Comparison of ENCODE assay signal across 9 cellular contexts in genomic region chrX:78886550-78886949, GRCh38. TPM values are rescaled to one million over a fixed set of nuclear protein-coding genes. Genes with fewer than 3 reads are reported as not detected.
DNase-seq lines count a peak whose midpoint lies in the region; ATAC-seq lines count a peak whose summit lies in the region.
"Had no signal": no experiment of that assay in that cellular context is flagged by ENCODE, and none has a peak within 500 bp of the region (broad histone marks: within the 10 kb centered on the region; RNA-seq: fewer than 3 reads in every experiment).

No MANE protein-coding gene starts in this region.

- H3K9ac ChIP-seq in SK-N-MC (ENCODE audit: insufficient read length): no peak overlapping the region

- peak; percentile 70 for ATAC-seq in GM18861 (IDR thresholded peaks at IDR 0.05; ENCODE audit: unreplicated experiment)
- ATAC-seq in left lobe of liver: peak; percentile 40
- ATAC-seq: HCT116 had no signal

- no peaks in the 10 kb centered on the region for H3K9me3 ChIP-seq in SK-N-MC (ENCODE audit: low read depth, low read length)

- H3K36me3 ChIP-seq in SK-N-MC (ENCODE audit: insufficient read depth, low read length): no peaks in the 10 kb centered on the region

- no peak overlapping the region for H3K4me3 ChIP-seq in SK-N-MC

- H3K27ac ChIP-seq in SK-N-MC: no peak overlapping the region

- DNase-seq in Ammon's horn (ENCODE audit: low spot score) (peak; percentile 2), SK-N-MC (ENCODE audit: low read depth, low spot score) (peak; percentile 35), left lobe of liver (ENCODE audit: low spot score) (no peak), NCI-H69 (lab: John Stamatoyannopoulos, UW) (no peak), SHP77 (lab: John Stamatoyannopoulos, UW) (no peak), retina (no peak)
- DNase-seq in activated CD4-positive, CD25-positive, alpha-beta regulatory T cell (lab: John Stamatoyannopoulos, UW): no peak

RNA-seq across cellular contexts. Expression of gene P2RY10, which starts 58.6 kb away (rescaled TPM):
- not detected for total RNA-seq in left lobe of liver

Comparison
In these comparisons a context has a peak if more than half of its experiments do, and no peak if none do; other contexts are left out.
1. DNase-seq: peak in Ammon's horn (single experiment) and SK-N-MC (single experiment); none in left lobe of liver (single experiment), NCI-H69 (single experiment), SHP77 (0 of 2), activated CD4-positive, CD25-positive, alpha-beta regulatory T cell (0 of 4) and retina (single experiment).